8 cellular contexts compared by ENCODE assay signal in the genomic region with DNA sequence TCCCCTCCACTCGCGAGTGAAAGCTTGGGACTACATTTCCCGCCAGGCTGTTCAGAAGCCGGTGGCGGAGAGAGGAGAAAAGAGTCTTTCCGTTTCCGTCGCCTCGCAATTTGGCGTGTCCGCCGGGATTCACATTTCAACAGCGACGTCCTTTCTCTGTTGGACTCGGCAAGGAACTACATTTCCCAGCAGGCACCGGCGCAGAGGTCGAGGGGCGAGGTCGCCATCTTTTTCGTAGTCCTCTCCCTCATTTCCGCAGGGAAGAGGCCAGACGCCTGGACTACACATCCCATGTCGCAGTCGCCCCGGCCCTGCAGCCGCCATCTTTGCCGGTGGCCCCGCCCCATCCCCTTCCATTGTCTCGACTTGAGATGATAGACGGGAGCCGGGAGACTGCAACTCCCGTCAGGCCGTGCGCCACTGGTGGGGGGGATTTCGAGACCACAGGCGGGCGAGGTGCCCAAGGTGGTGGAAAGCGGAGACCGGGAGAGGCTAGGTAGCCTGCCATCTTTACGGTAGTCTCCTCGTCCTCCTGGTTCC.
A peak's percentile ranks its signal among the peaks of the same experiment; 100 is the strongest.
DNase-seq lines count a peak whose midpoint lies in the region; ATAC-seq and FAIRE-seq lines count a peak whose summit lies in the region.

No MANE protein-coding gene starts in this region.

- ATAC-seq in HG03457 (IDR thresholded peaks at IDR 0.05; ENCODE audit: unreplicated experiment): peak; percentile 62

- FAIRE-seq in colon (lab: Jason Lieb, UNC): peak; percentile 92

- peak; percentile 94 for DNase-seq in AG20443 (ENCODE audit: low spot score)
- peak; percentile 97 for DNase-seq in GM19240 (ENCODE audit: insufficient read length, low spot score)
- DNase-seq in NCI-H524 (lab: John Stamatoyannopoulos, UW): peak; percentile 100
- DNase-seq in activated CD4-positive, alpha-beta T cell treated with anti-CD3 and anti-CD28 coated beads for 48 hours: peak; percentile 100
- DNase-seq in kidney tubule cell (ENCODE audit: low spot score): peak; percentile 100
- peak; percentile 96 to 99 for DNase-seq in stimulated activated CD4-positive, alpha-beta T cell treated with anti-CD3 and anti-CD28 coated beads, Interleukin-1b, Interleukin-23, amount 100 ng/mL, for 1 hour (ENCODE audit: low read depth in 2 of 2)

Comparison
In these comparisons a context has a peak if more than half of its experiments do, and no peak if none do; other contexts are left out.
1. Peak in every context shown above with its lines: DNase-seq and ATAC-seq.